In the genomic region with DNA sequence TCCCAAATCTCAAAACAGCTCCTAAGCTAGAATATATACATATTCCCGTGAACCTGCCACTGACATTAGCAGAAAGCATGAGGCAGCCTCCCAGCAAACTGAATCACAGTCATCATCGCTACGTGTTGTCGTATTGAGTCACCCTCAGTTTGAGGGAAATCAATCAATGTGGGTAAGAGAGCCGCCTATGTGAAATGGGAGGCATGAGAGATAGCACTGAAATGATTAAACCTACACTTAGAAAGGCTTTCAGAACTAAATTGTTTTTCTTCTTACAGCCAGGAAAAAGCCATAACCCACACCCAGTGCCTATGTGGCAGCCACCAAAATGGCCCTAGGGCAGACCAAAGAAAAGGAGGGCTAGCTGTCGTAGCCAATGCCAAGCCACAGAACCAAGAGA, we compare ENCODE assay signal across 16 cellular contexts.
DNase-seq lines count a peak whose midpoint lies in the region; ATAC-seq and TF ChIP-seq lines count a peak whose summit lies in the region.
"Had no signal": no experiment of that assay in that cellular context is flagged by ENCODE, and none has a peak within 500 bp of the region (broad histone marks: within the 10 kb centered on the region; RNA-seq: fewer than 3 reads in every experiment).

No MANE protein-coding gene starts in this region.

- H3K27ac ChIP-seq in mammary epithelial cell (ENCODE audit: insufficient read depth, low read depth, low read length) = no peak overlapping the region
- H3K27ac ChIP-seq in breast epithelium = no peak overlapping the region
- H3K27ac ChIP-seq in hepatocyte = no peak overlapping the region
- H3K27ac ChIP-seq: GM23248, neutrophil, WERI-Rb-1 had no signal

- intact Hi-C loops in mammary epithelial cell (cut with micrococcal nuclease) = no loop called here
- intact Hi-C loops in breast epithelium (cut with DNase I; ENCODE audit: low total_unique reads) = no loop called here

- H3K4me3 ChIP-seq in mammary epithelial cell (replicated peaks in 1 of 3; ENCODE audit: insufficient read depth in 1 of 3, low read depth in 2 of 3, low read length in 3 of 3) (no peak overlapping the region), breast epithelium (no peak overlapping the region), fibroblast of the aortic adventitia (ENCODE audit: low read depth, low read length) (no peak overlapping the region), hepatocyte (no peak overlapping the region)
- H3K4me3 ChIP-seq: GM23248 had no signal

- no peak overlapping the region for H3K9ac ChIP-seq in mammary epithelial cell (ENCODE audit: insufficient read depth, low read length)
- H3K9ac ChIP-seq: GM23248 had no signal

- H3K4me1 ChIP-seq in mammary epithelial cell (ENCODE audit: insufficient read depth, low read length) = no peaks in the 10 kb centered on the region
- H3K4me1 ChIP-seq in breast epithelium = no peaks in the 10 kb centered on the region
- H3K4me1 ChIP-seq in hepatocyte (ENCODE audit: insufficient read depth) = no peaks in the 10 kb centered on the region

- TF ChIP-seq POLR2A in breast epithelium (IDR thresholded peaks at IDR 0.05) = no peak

- DNase-seq in mammary epithelial cell (peak; percentile 55), breast epithelium (ENCODE audit: low spot score in 2 of 2) (no peak), RPMI7951 (ENCODE audit: low read depth) (peak; percentile 49), fibroblast of the aortic adventitia (ENCODE audit: low read depth) (peak; percentile 43), globus pallidus (ENCODE audit: low spot score) (no peak), hepatocyte (ENCODE audit: low spot score) (no peak)
- DNase-seq in activated naive CD4-positive, alpha-beta T cell treated with Interleukin-2 at 50 U/mL for 16 hours = no peak
- DNase-seq: activated CD4-positive, alpha-beta T cell treated with anti-CD3 and anti-CD28 coated beads, Interleukin-2, amount 50 U/mL, for 1 hour; GM23248; Karpas-422; NCI-H1048; NCI-H187; NCI-H2171 treated with DMSO at 0.1 percent for 48 hours; WERI-Rb-1 had no signal

- H3K79me2 ChIP-seq in mammary epithelial cell (ENCODE audit: insufficient read depth, low read length) = no peaks in the 10 kb centered on the region
- no peaks in the 10 kb centered on the region for H3K79me2 ChIP-seq in hepatocyte

- in situ Hi-C loops in mammary epithelial cell (cut with MboI; ENCODE audit: low sequenced_read_pairs in 2 of 2) = no loop called here

- H2AFZ ChIP-seq in mammary epithelial cell (ENCODE audit: low read depth, low read length) (no peak overlapping the region), hepatocyte (no peak overlapping the region)
- H2AFZ ChIP-seq: GM23248 had no signal

- H3K4me2 ChIP-seq in mammary epithelial cell (ENCODE audit: insufficient read depth, low read depth, low read length) (no peak overlapping the region), hepatocyte (no peak overlapping the region)

- 69% methylated on average over 6 of the region's 6 CpGs for WGBS in mammary epithelial cell (ENCODE audit: low coverage, missing lambda C conversion rate)
- 80% methylated on average over 6 of the region's 6 CpGs for WGBS in hepatocyte (ENCODE audit: low lambda C conversion rate, missing lambda C conversion rate)

- no peaks in the 10 kb centered on the region for H3K9me3 ChIP-seq in mammary epithelial cell (replicated peaks; ENCODE audit: insufficient read depth, low read length)
- H3K9me3 ChIP-seq in breast epithelium = no peaks in the 10 kb centered on the region
- H3K9me3 ChIP-seq in hepatocyte (ENCODE audit: low read depth) = no peaks in the 10 kb centered on the region
- H3K9me3 ChIP-seq: neutrophil had no signal

- dilution Hi-C loops in mammary epithelial cell (cut with HindIII; ENCODE audit: low sequenced_read_pairs) = loop anchor here (5.0 kb wide), 1 partner anchor 33 kb away; no protein-coding TSS in a partner anchor

- CTCF ChIA-PET in mammary epithelial cell (lab: Charles Lee; ENCODE audit: low non-redundant PET) = no interaction called here

- no peak for TF ChIP-seq CTCF in mammary epithelial cell (conservative IDR thresholded peaks at IDR 0.05 in 1 of 2, IDR thresholded peaks at IDR 0.05 in 1 of 2; ENCODE audit: extremely low read depth in 1 of 2, insufficient read depth in 1 of 2, low read depth in 1 of 2, low read length in 2 of 2)
- TF ChIP-seq CTCF in breast epithelium (IDR thresholded peaks at IDR 0.05) = no peak
- no peak for TF ChIP-seq CTCF in fibroblast of the aortic adventitia (IDR thresholded peaks at IDR 0.05; ENCODE audit: insufficient read depth, low read length)
- TF ChIP-seq CTCF in hepatocyte (IDR thresholded peaks at IDR 0.05; ENCODE audit: poor library complexity) = no peak

- H4K20me1 ChIP-seq in mammary epithelial cell (ENCODE audit: insufficient read depth, low read length) (no peaks in the 10 kb centered on the region), hepatocyte (ENCODE audit: insufficient read depth, poor library complexity, severe bottlenecking) (no peaks in the 10 kb centered on the region)

- H3K27me3 ChIP-seq in mammary epithelial cell (ENCODE audit: insufficient read depth, low read length) (no peaks in the 10 kb centered on the region), breast epithelium (no peaks in the 10 kb centered on the region), hepatocyte (no peaks in the 10 kb centered on the region)
- H3K27me3 ChIP-seq: neutrophil had no signal

- no peak for ATAC-seq in HG02763 (IDR thresholded peaks at IDR 0.05; ENCODE audit: unreplicated experiment)

- H3K9me2 ChIP-seq in hepatocyte (replicated peaks; ENCODE audit: insufficient read depth) = no peaks in the 10 kb centered on the region

- no TSS peak for BruUV-seq in mammary epithelial cell (replicated peaks; lab: Mats Ljungman, UMichigan)

- H3K36me3 ChIP-seq in mammary epithelial cell (ENCODE audit: insufficient read depth, low read length) (no peaks in the 10 kb centered on the region), breast epithelium (no peaks in the 10 kb centered on the region), hepatocyte (replicated peaks; ENCODE audit: insufficient read depth, low read depth) (no peaks in the 10 kb centered on the region)
- H3K36me3 ChIP-seq: neutrophil, WERI-Rb-1 had no signal

Comparison
In these comparisons a context has a peak if more than half of its experiments do, and no peak if none do; other contexts are left out.
1. DNase-seq: peak in mammary epithelial cell (single experiment), RPMI7951 (single experiment) and fibroblast of the aortic adventitia (single experiment); none in breast epithelium (0 of 2), globus pallidus (single experiment), hepatocyte (single experiment) and activated naive CD4-positive, alpha-beta T cell treated with Interleukin-2 at 50 U/mL for 16 hours (single experiment).